In the genomic region with DNA sequence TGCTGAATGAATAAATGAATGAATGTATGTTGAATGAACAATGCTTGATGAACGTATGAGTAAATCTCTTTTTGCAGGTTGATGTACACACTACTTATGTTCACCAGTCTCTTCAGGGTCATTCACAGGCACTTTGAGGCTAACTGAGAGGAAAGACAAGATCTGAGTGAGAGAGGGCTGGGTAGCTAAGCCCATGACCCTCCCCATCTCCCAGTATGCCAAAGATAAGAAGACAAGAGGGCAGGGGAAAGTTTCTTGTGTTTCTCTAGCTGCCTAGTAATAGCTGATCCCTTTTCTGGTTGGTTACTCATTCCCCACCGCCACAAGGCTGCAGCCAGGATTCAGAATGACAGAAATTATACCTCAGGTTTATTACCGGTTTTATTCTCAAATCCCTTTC, we compare ENCODE assay signal across 30 cellular contexts.
"Had no signal": no experiment of that assay in that cellular context is flagged by ENCODE, and none has a peak within 500 bp of the region (broad histone marks: within the 10 kb centered on the region; RNA-seq: fewer than 3 reads in every experiment).

No MANE protein-coding gene starts in this region.

- H3K27me3 ChIP-seq: adrenal gland, ascending aorta, gastrocnemius medialis, sigmoid colon, stomach, suprapubic skin, tibial nerve had no signal

- H3K4me1 Mint-ChIP-seq: natural killer cell had no signal

- H3K4me2 ChIP-seq: smooth muscle cell had no signal

- FAIRE-seq: endothelial cell of umbilical vein, TTC549, urothelium cell line had no signal

- H3K27ac ChIP-seq: adrenal gland, ascending aorta, brain microvascular endothelial cell, esophagus squamous epithelium, gastrocnemius medialis, left ventricle myocardium inferior, sigmoid colon, stomach, suprapubic skin, tibial nerve had no signal

- ATAC-seq: gastrocnemius medialis, natural killer cell, SK-N-SH treated with all-trans-retinoic acid at 6 μM for 48 hours had no signal

- H3K36me3 ChIP-seq: adrenal gland, ascending aorta, brain microvascular endothelial cell, esophagus squamous epithelium, gastrocnemius medialis, left ventricle myocardium inferior, sigmoid colon, stomach, suprapubic skin, tibial nerve had no signal

- H3K9me3 ChIP-seq: adrenal gland, ascending aorta, gastrocnemius medialis, left ventricle myocardium inferior, sigmoid colon, suprapubic skin had no signal

- H3K4me3 Mint-ChIP-seq: activated naive CD8-positive, alpha-beta T cell; natural killer cell had no signal

- H3K36me3 Mint-ChIP-seq: natural killer cell had no signal

- H3K4me1 ChIP-seq: ascending aorta, sigmoid colon had no signal

- DNase-seq: activated CD4-positive, CD25-positive, alpha-beta regulatory T cell; activated naive CD4-positive, alpha-beta T cell; adrenal gland; brain microvascular endothelial cell; central memory CD4-positive, alpha-beta T cell; dermis blood vessel endothelial cell; effector CD8-positive, alpha-beta T cell; esophagus squamous epithelium; gastrocnemius medialis; head of caudate nucleus; hypothalamus; left ventricle myocardium inferior; midbrain; natural killer cell; retina; sigmoid colon; stimulated activated CD4-positive, alpha-beta T cell treated with anti-CD3 and anti-CD28 coated beads, Interleukin-15, amount 100 ng/mL, for 24 hours; stimulated activated CD4-positive, alpha-beta T cell treated with anti-CD3 and anti-CD28 coated beads, Interleukin-4, amount 100 ng/mL, for 1 hour; stomach had no signal

- H3K4me3 ChIP-seq: adrenal gland, ascending aorta, esophagus squamous epithelium, gastrocnemius medialis, left ventricle myocardium inferior, sigmoid colon, smooth muscle cell, stomach, suprapubic skin, tibial nerve had no signal

- H3K27ac Mint-ChIP-seq: activated naive CD8-positive, alpha-beta T cell; activated T-helper 2 cell treated with anti-CD3 and anti-CD28 coated beads, Interferon-gamma antibody, Interleukin-2, Interleukin-4, amounts not matched to agents 10 μg/mL and 5 μg/mL and 100 μg/mL, durations not matched to agents 14 hours and 24 hours and 36 hours; natural killer cell; progenitor cell of endocrine pancreas had no signal
